9 cellular contexts compared by ENCODE assay signal in genomic region chr1:225923381-225923691, GRCh38. TPM values are rescaled to one million over a fixed set of nuclear protein-coding genes. Genes with fewer than 3 reads are reported as not detected.
DNase-seq lines count a peak whose midpoint lies in the region; ATAC-seq, FAIRE-seq and TF ChIP-seq lines count a peak whose summit lies in the region.
"Had no signal": no experiment of that assay in that cellular context is flagged by ENCODE, and none has a peak within 500 bp of the region (broad histone marks: within the 10 kb centered on the region; RNA-seq: fewer than 3 reads in every experiment).

No MANE protein-coding gene starts in this region.

- no peak for TF ChIP-seq CTCF in K562 (IDR thresholded peaks at IDR 0.05 in 2 of 3, conservative IDR thresholded peaks at IDR 0.05 in 1 of 3; ENCODE audit: insufficient read depth in 2 of 3, low read depth in 1 of 3, low read length in 3 of 3)
- no peak for TF ChIP-seq CTCF in right lobe of liver (IDR thresholded peaks at IDR 0.05)
- TF ChIP-seq CTCF in transverse colon (IDR thresholded peaks at IDR 0.05): no peak

- under 1% methylated on average over 8 of the region's 8 CpGs for WGBS in K562 (ENCODE audit: insufficient coverage, low coverage, missing lambda C conversion rate)
- WGBS in right lobe of liver (ENCODE audit: insufficient coverage, low coverage, low lambda C conversion rate, missing lambda C conversion rate): 0% methylated on average over 8 of the region's 8 CpGs
- WGBS in transverse colon (ENCODE audit: low coverage in 1 of 2), 2 donors: 0% methylated on average over 8 of the region's 8 CpGs; no CpG with 5 or more reads in 1 of the 2 donors

- H3K4me2 ChIP-seq in K562 (ENCODE audit: insufficient read depth, low read length): peak overlapping the region; percentile 87

- H3K36me3 ChIP-seq in K562 (ENCODE audit: control insufficient read depth, insufficient read depth, low read length) (peaks cover 47% of the 10 kb centered on the region), right lobe of liver (peaks cover 0 to 5% (median 0%) of the 10 kb centered on the region in 4 donors), transverse colon (no peaks in the 10 kb centered on the region)

- no TSS peak for BruUV-seq in K562 (replicated peaks; lab: Mats Ljungman, UMichigan)

- peak overlapping the region; percentile 94 for H3K4me3 ChIP-seq in K562
- H3K4me3 ChIP-seq in right lobe of liver: peak overlapping the region; percentile 95 to 98 (median 95)
- H3K4me3 ChIP-seq in transverse colon: peak overlapping the region; percentile 63 to 91 (median 86)

- H4K20me1 ChIP-seq in K562 (replicated peaks; ENCODE audit: control insufficient read depth, insufficient read depth, low read length): no peaks in the 10 kb centered on the region

- peak overlapping the region; percentile 93 for H3K27ac ChIP-seq in K562 (ENCODE audit: extremely low read depth, low read depth, low read length)
- peak overlapping the region; percentile 79 to 92 (median 83) for H3K27ac ChIP-seq in right lobe of liver
- H3K27ac ChIP-seq in transverse colon: peak overlapping the region; percentile 91 to 98 (median 94)

- H2AFZ ChIP-seq in K562 (ENCODE audit: low read depth, low read length): no peak overlapping the region; the same call in 1 of the 2 replicates

- H3K4me1 Mint-ChIP-seq in activated CD8-positive, alpha-beta memory T cell treated with anti-CD3 and anti-CD28 coated beads, Interleukin-2, amount 10 ng/mL, durations not matched to agents 7 days and 5 days: peaks cover 45% of the 10 kb centered on the region

- peak overlapping the region; percentile 96 for H3K4me3 Mint-ChIP-seq in activated CD8-positive, alpha-beta memory T cell treated with anti-CD3 and anti-CD28 coated beads, Interleukin-2, amount 10 ng/mL, durations not matched to agents 7 days and 5 days

- no peak for FAIRE-seq in K562 (lab: Jason Lieb, UNC)

- H3K79me2 ChIP-seq in K562 (ENCODE audit: control insufficient read depth, insufficient read depth, low read length): peaks cover 39% of the 10 kb centered on the region

- TF ChIP-seq POLR2A in K562 (conservative IDR thresholded peaks at IDR 0.05) (no peak), right lobe of liver (IDR thresholded peaks at IDR 0.05) (no peak), transverse colon (IDR thresholded peaks at IDR 0.05) (no peak)

- POLR2A ChIA-PET in K562 (lab: Yijun Ruan, JAX): interaction anchor here (0.6 to 2.8 kb wide), 14 partner anchors 8 to 438 kb away, joined by 3 to 14 read pairs (median 4); partner anchors contain the start of genes LEFTY1, SDE2 and TMEM63A

- H3K9me1 ChIP-seq in K562 (ENCODE audit: control insufficient read depth, insufficient read depth, low read length): no peaks in the 10 kb centered on the region

- H3K4me1 ChIP-seq in K562 (replicated peaks in 1 of 2; ENCODE audit: control insufficient read depth in 2 of 2, insufficient read depth in 2 of 2, low read length in 2 of 2) (peaks cover 38 to 65% of the 10 kb centered on the region in 2 experiments), right lobe of liver (peaks cover 0 to 12% (median 0%) of the 10 kb centered on the region in 4 donors), transverse colon (peaks cover 9 to 32% (median 26%) of the 10 kb centered on the region in 4 donors)

- peaks cover 22% of the 10 kb centered on the region for H3K36me3 Mint-ChIP-seq in activated CD8-positive, alpha-beta memory T cell treated with anti-CD3 and anti-CD28 coated beads, Interleukin-2, amount 10 ng/mL, durations not matched to agents 7 days and 5 days

- no peak for ATAC-seq in activated CD8-positive, alpha-beta memory T cell treated with anti-CD3 and anti-CD28 coated beads, Interleukin-2, amount 10 ng/mL, durations not matched to agents 7 days and 5 days
- peak; percentile 4; the same call in 2 of the 3 replicates for ATAC-seq in K562
- ATAC-seq in right lobe of liver: peak; percentile 2 to 17 (median 16)
- ATAC-seq in HG03469 (IDR thresholded peaks at IDR 0.05; ENCODE audit: unreplicated experiment): no peak
- no peak for ATAC-seq in HG02970 (IDR thresholded peaks at IDR 0.05; ENCODE audit: low FRiP score, unreplicated experiment)

- H3K9ac ChIP-seq in K562 (ENCODE audit: insufficient read depth in 1 of 2, low read depth in 2 of 2, low read length in 2 of 2): peak overlapping the region; percentile 94 to 97

- peak overlapping the region; percentile 93 for H3K27ac Mint-ChIP-seq in activated CD8-positive, alpha-beta memory T cell treated with anti-CD3 and anti-CD28 coated beads, Interleukin-2, amount 10 ng/mL, durations not matched to agents 7 days and 5 days

- no peak for TF ChIP-seq RAD21 in K562 (CRISPR knock-in tag; conservative IDR thresholded peaks at IDR 0.05 in 1 of 2, IDR thresholded peaks at IDR 0.05 in 1 of 2)

- no peaks in the 10 kb centered on the region for H3K27me3 Mint-ChIP-seq in activated CD8-positive, alpha-beta memory T cell treated with anti-CD3 and anti-CD28 coated beads, Interleukin-2, amount 10 ng/mL, durations not matched to agents 7 days and 5 days

- H3K9me3 ChIP-seq in K562 (replicated peaks; ENCODE audit: control insufficient read depth, insufficient read depth, low read depth, low read length) (no peaks in the 10 kb centered on the region), right lobe of liver (no peaks in the 10 kb centered on the region), transverse colon (no peaks in the 10 kb centered on the region)

- no peak for DNase-seq in activated CD8-positive, alpha-beta memory T cell treated with anti-CD3 and anti-CD28 coated beads, Interleukin-2, amount 10 ng/mL, durations not matched to agents 7 days and 5 days
- no peak for DNase-seq in activated CD8-positive, alpha-beta memory T cell treated with anti-CD3 and anti-CD28 coated beads, Interleukin-2, amount 50 U/mL, for 4 hours
- DNase-seq in K562 (ENCODE audit: extremely low read depth in 1 of 4, low spot score in 3 of 4): peak in 2 of 4 experiments; percentile 45 to 70
- no peak for DNase-seq in right lobe of liver
- DNase-seq in transverse colon: peak; percentile 44
- DNase-seq in hippocampal formation (lab: John Stamatoyannopoulos, UW): no peak

- no peaks in the 10 kb centered on the region for H3K9me3 Mint-ChIP-seq in activated CD8-positive, alpha-beta memory T cell treated with anti-CD3 and anti-CD28 coated beads, Interleukin-2, amount 10 ng/mL, durations not matched to agents 7 days and 5 days (ENCODE audit: low read depth)

- no peaks in the 10 kb centered on the region for H3K27me3 ChIP-seq in K562 (ENCODE audit: control insufficient read depth in 2 of 2, insufficient read depth in 2 of 2, low read length in 2 of 2)
- no peaks in the 10 kb centered on the region for H3K27me3 ChIP-seq in right lobe of liver
- no peaks in the 10 kb centered on the region for H3K27me3 ChIP-seq in transverse colon

- intact Hi-C loops in K562 (cut with micrococcal nuclease): no loop called here
- intact Hi-C loops in right lobe of liver (cut with DNase I): no loop called here
- intact Hi-C loops in transverse colon (cut with DNase I; ENCODE audit: low total_unique reads): no loop called here

- CTCF ChIA-PET in activated CD8-positive, alpha-beta memory T cell treated with anti-CD3 and anti-CD28 coated beads, Interleukin-2, amount 10 ng/mL, durations not matched to agents 7 days and 5 days (lab: Charles Lee): interaction anchor here (0.6 to 8.3 kb wide), 14 partner anchors 12 to 1482 kb away, joined by 3 to 36 read pairs (median 5); partner anchors contain the start of genes SRP9 and TMEM63A
- CTCF ChIA-PET in K562 (lab: Yijun Ruan, JAX; ENCODE audit: low intra/inter-chr PET ratio): no interaction called here

- TF ChIP-seq EP300 in K562 (IDR thresholded peaks at IDR 0.05; ENCODE audit: low read length) (no peak), transverse colon (IDR thresholded peaks at IDR 0.05; ENCODE audit: low read depth) (no peak)

- in situ Hi-C loops in K562 (cut with MboI) (no loop called here), transverse colon (cut with MboI; ENCODE audit: low pct_ligation_motif_present in 1 of 4, low pct_unique_long_range_greater_than_20kb in 1 of 4, low sequenced_read_pairs in 3 of 4) (loop anchor here in 2 of 4 donors (25.0 kb wide), 2 partner anchors 136 to 436 kb away; partner anchors contain the start of gene SRP9 (in 1 of the 2))

RNA-seq across cellular contexts. Expression of gene PYCR2, which starts 0.7 kb away (rescaled TPM):
- total RNA-seq in activated CD8-positive, alpha-beta memory T cell treated with anti-CD3 and anti-CD28 coated beads, Interleukin-2, amount 10 ng/mL, durations not matched to agents 7 days and 5 days: 100 to 1,000 TPM; 103 to 106 TPM
- total RNA-seq in K562 (2011; cell fraction: chromatin; rRNA removed; ENCODE audit: low replicate concordance): 118 and 268 TPM in 2 replicates
- total RNA-seq in K562 (2011; cell fraction: nucleolus; rRNA removed): 193 and 210 TPM in 2 replicates
- 181 and 191 TPM in 2 replicates for total RNA-seq in K562 (2011; cell fraction: nucleoplasm; rRNA removed)
- total RNA-seq in K562 (2014; rRNA removed) (162 and 176 TPM in 2 replicates), K562 (2014; rRNA removed; fragmentation: Illumina TruSeq; extraction: Trizol) (75.2 and 76.7 TPM in 2 replicates), K562 (2015; rRNA removed; fragmentation: Illumina TruSeq; extraction: Trizol) (79.2 and 83.5 TPM in 2 replicates), K562 (2021) (200 and 219 TPM in 2 replicates), right lobe of liver (10 to 100 TPM; 20.0 to 42.6 (median 24.9) TPM), transverse colon (10 to 100 TPM; 26.5 to 40.6 (median 32.2) TPM)
- polyA plus RNA-seq in K562 (2011; rRNA removed) (127 and 246 TPM in 2 replicates), K562 (2014; fragmentation: Illumina TruSeq; extraction: Trizol) (154 and 187 TPM in 2 replicates), K562 (2014; fragmentation: Nextera tagmentation; extraction: Ambion mirVana) (1 to 10 TPM; 5.5 to 7.9 TPM), K562 (2014; rRNA removed) (195 and 208 TPM in 2 replicates)
- 168 and 216 TPM in 2 replicates for polyA plus RNA-seq in K562 (2011; cell fraction: cytosol; rRNA removed)
- 321 and 394 TPM in 2 replicates for polyA plus RNA-seq in K562 (2011; cell fraction: nucleus; rRNA removed)
- 161 and 213 TPM in 2 replicates for polyA plus RNA-seq in K562 (2012)
- polyA minus RNA-seq in K562 (2011; rRNA and poly(A)+ RNA removed): 79.4 and 82.2 TPM in 2 replicates
- 58.5 and 79.5 TPM in 2 replicates for polyA minus RNA-seq in K562 (2011; cell fraction: cytosol; rRNA and poly(A)+ RNA removed)
- polyA minus RNA-seq in K562 (2011; cell fraction: nucleus; rRNA and poly(A)+ RNA removed): 66.8 and 85.3 TPM in 2 replicates

RNA-seq across cellular contexts. Expression of gene LEFTY2, which starts 17.7 kb away (rescaled TPM):
- total RNA-seq in activated CD8-positive, alpha-beta memory T cell treated with anti-CD3 and anti-CD28 coated beads, Interleukin-2, amount 10 ng/mL, durations not matched to agents 7 days and 5 days: not detected
- 0.23 TPM in 1 of 2 replicates, not detected in the other for total RNA-seq in K562 (2011; cell fraction: chromatin; rRNA removed; ENCODE audit: low replicate concordance)
- not detected in 2 replicates for total RNA-seq in K562 (2011; cell fraction: nucleolus; rRNA removed)
- 0.29 TPM in 1 of 2 replicates, not detected in the other for total RNA-seq in K562 (2011; cell fraction: nucleoplasm; rRNA removed)
- total RNA-seq in K562 (2014; rRNA removed) (0.08 and 0.14 TPM in 2 replicates), K562 (2014; rRNA removed; fragmentation: Illumina TruSeq; extraction: Trizol) (not detected in 2 replicates), K562 (2015; rRNA removed; fragmentation: Illumina TruSeq; extraction: Trizol) (not detected in 2 replicates), K562 (2021) (not detected in 2 replicates), right lobe of liver (under 1 TPM in 1 of 6 experiments, not detected in 5; 0.31 TPM), transverse colon (10 to 100 TPM in 2 of 4 donors, under 1 TPM in 1, not detected in 1; 0.55 to 28.7 (median 24.5) TPM)
- polyA plus RNA-seq in K562 (2011; rRNA removed) (0.04 and 0.07 TPM in 2 replicates), K562 (2014; fragmentation: Illumina TruSeq; extraction: Trizol) (not detected in 2 replicates), K562 (2014; fragmentation: Nextera tagmentation; extraction: Ambion mirVana) (not detected), K562 (2014; rRNA removed) (0.78 TPM in 1 of 2 replicates, not detected in the other)
- 0.03 and 0.06 TPM in 2 replicates for polyA plus RNA-seq in K562 (2011; cell fraction: cytosol; rRNA removed)
- polyA plus RNA-seq in K562 (2011; cell fraction: nucleus; rRNA removed): 0.06 TPM in 1 of 2 replicates, not detected in the other
- 0.04 TPM in 2 replicates for polyA plus RNA-seq in K562 (2012)
- polyA minus RNA-seq in K562 (2011; rRNA and poly(A)+ RNA removed): not detected in 2 replicates
- not detected in 2 replicates for polyA minus RNA-seq in K562 (2011; cell fraction: cytosol; rRNA and poly(A)+ RNA removed)
- polyA minus RNA-seq in K562 (2011; cell fraction: nucleus; rRNA and poly(A)+ RNA removed): not detected in 2 replicates

RNA-seq across cellular contexts. Expression of gene LEFTY1, which starts 34.4 kb away (rescaled TPM):
- total RNA-seq in activated CD8-positive, alpha-beta memory T cell treated with anti-CD3 and anti-CD28 coated beads, Interleukin-2, amount 10 ng/mL, durations not matched to agents 7 days and 5 days: not detected
- 0.88 and 1.0 TPM in 2 replicates for total RNA-seq in K562 (2011; cell fraction: chromatin; rRNA removed; ENCODE audit: low replicate concordance)
- 1.2 TPM in 1 of 2 replicates, not detected in the other for total RNA-seq in K562 (2011; cell fraction: nucleolus; rRNA removed)
- 1.1 TPM in 1 of 2 replicates, not detected in the other for total RNA-seq in K562 (2011; cell fraction: nucleoplasm; rRNA removed)
- total RNA-seq in K562 (2014; rRNA removed): 0.16 TPM in 1 of 2 replicates, not detected in the other
- 0.07 TPM in 1 of 2 replicates, not detected in the other for total RNA-seq in K562 (2014; rRNA removed; fragmentation: Illumina TruSeq; extraction: Trizol)
- total RNA-seq in K562 (2015; rRNA removed; fragmentation: Illumina TruSeq; extraction: Trizol): not detected in 2 replicates
- 0.20 and 0.24 TPM in 2 replicates for total RNA-seq in K562 (2021)
- polyA plus RNA-seq in K562 (2011; rRNA removed): 0.09 and 0.21 TPM in 2 replicates
- 0.09 and 0.30 TPM in 2 replicates for polyA plus RNA-seq in K562 (2011; cell fraction: cytosol; rRNA removed)
- polyA plus RNA-seq in K562 (2011; cell fraction: nucleus; rRNA removed): 0.41 and 0.67 TPM in 2 replicates
- polyA plus RNA-seq in K562 (2012): 0.04 and 0.07 TPM in 2 replicates
- 0.15 TPM in 1 of 2 replicates, not detected in the other for polyA plus RNA-seq in K562 (2014; fragmentation: Illumina TruSeq; extraction: Trizol)
- not detected for polyA plus RNA-seq in K562 (2014; fragmentation: Nextera tagmentation; extraction: Ambion mirVana)
- polyA plus RNA-seq in K562 (2014; rRNA removed): 0.13 TPM in 1 of 2 replicates, not detected in the other
- not detected in 2 replicates for polyA minus RNA-seq in K562 (2011; rRNA and poly(A)+ RNA removed)
- not detected in 2 replicates for polyA minus RNA-seq in K562 (2011; cell fraction: cytosol; rRNA and poly(A)+ RNA removed)
- 0.22 and 0.27 TPM in 2 replicates for polyA minus RNA-seq in K562 (2011; cell fraction: nucleus; rRNA and poly(A)+ RNA removed)
- total RNA-seq in right lobe of liver: 1 to 10 TPM in 1 of 6 experiments, under 1 TPM in 3, not detected in 2; 0.29 to 1.1 (median 0.54) TPM
- 100 to 1,000 TPM in 3 of 4 donors, 10 to 100 TPM in 1; 86.0 to 320 (median 214) TPM for total RNA-seq in transverse colon
- total RNA-seq: pulmonary artery endothelial cell had no signal

RNA-seq across cellular contexts. Expression of gene TMEM63A, which starts 41.2 kb away (rescaled TPM):
- total RNA-seq in activated CD8-positive, alpha-beta memory T cell treated with anti-CD3 and anti-CD28 coated beads, Interleukin-2, amount 10 ng/mL, durations not matched to agents 7 days and 5 days: 10 to 100 TPM; 50.4 to 58.7 TPM
- 420 and 854 TPM in 2 replicates for total RNA-seq in K562 (2011; cell fraction: chromatin; rRNA removed; ENCODE audit: low replicate concordance)
- 362 and 382 TPM in 2 replicates for total RNA-seq in K562 (2011; cell fraction: nucleolus; rRNA removed)
- total RNA-seq in K562 (2011; cell fraction: nucleoplasm; rRNA removed): 379 and 427 TPM in 2 replicates
- total RNA-seq in K562 (2014; rRNA removed) (17.5 and 21.2 TPM in 2 replicates), K562 (2014; rRNA removed; fragmentation: Illumina TruSeq; extraction: Trizol) (17.2 and 17.6 TPM in 2 replicates), K562 (2015; rRNA removed; fragmentation: Illumina TruSeq; extraction: Trizol) (16.2 and 17.5 TPM in 2 replicates), K562 (2021) (48.5 and 54.6 TPM in 2 replicates), right lobe of liver (10 to 100 TPM; 32.1 to 81.5 (median 44.9) TPM), transverse colon (100 to 1,000 TPM; 104 to 256 (median 180) TPM)
- polyA plus RNA-seq in K562 (2011; rRNA removed) (39.2 and 70.5 TPM in 2 replicates), K562 (2014; fragmentation: Illumina TruSeq; extraction: Trizol) (37.7 and 39.0 TPM in 2 replicates), K562 (2014; fragmentation: Nextera tagmentation; extraction: Ambion mirVana) (1 to 10 TPM; 2.0 to 2.8 TPM), K562 (2014; rRNA removed) (30.5 and 32.4 TPM in 2 replicates)
- 23.7 and 25.8 TPM in 2 replicates for polyA plus RNA-seq in K562 (2011; cell fraction: cytosol; rRNA removed)
- polyA plus RNA-seq in K562 (2011; cell fraction: nucleus; rRNA removed): 496 and 545 TPM in 2 replicates
- polyA plus RNA-seq in K562 (2012): 27.0 and 59.7 TPM in 2 replicates
- polyA minus RNA-seq in K562 (2011; rRNA and poly(A)+ RNA removed): 57.7 and 57.8 TPM in 2 replicates
- 16.8 and 28.1 TPM in 2 replicates for polyA minus RNA-seq in K562 (2011; cell fraction: cytosol; rRNA and poly(A)+ RNA removed)
- 118 and 144 TPM in 2 replicates for polyA minus RNA-seq in K562 (2011; cell fraction: nucleus; rRNA and poly(A)+ RNA removed)

Comparison
In these comparisons a context has a peak if more than half of its experiments do, and no peak if none do; other contexts are left out.
1. ATAC-seq: peak in K562 (single experiment) and right lobe of liver (4 of 4); none in activated CD8-positive, alpha-beta memory T cell treated with anti-CD3 and anti-CD28 coated beads, Interleukin-2, amount 10 ng/mL, durations not matched to agents 7 days and 5 days (single experiment), HG03469 (single experiment) and HG02970 (single experiment).
2. RNA of gene LEFTY1, which starts 34.4 kb away (total RNA-seq): 86.0 to 320 TPM in transverse colon; 0.29 to 1.1 TPM in right lobe of liver, not detected in activated CD8-positive, alpha-beta memory T cell treated with anti-CD3 and anti-CD28 coated beads, Interleukin-2, amount 10 ng/mL, durations not matched to agents 7 days and 5 days and 0.07 to 1.2 TPM in K562; every median in the first group is over 10 times any median in the second.
3. Peak in every context shown above with its lines, with median percentiles within 50 percentile points of each other: H3K27ac ChIP-seq and H3K4me3 ChIP-seq.